1 cellular context compared by ENCODE assay signal in the genomic region with DNA sequence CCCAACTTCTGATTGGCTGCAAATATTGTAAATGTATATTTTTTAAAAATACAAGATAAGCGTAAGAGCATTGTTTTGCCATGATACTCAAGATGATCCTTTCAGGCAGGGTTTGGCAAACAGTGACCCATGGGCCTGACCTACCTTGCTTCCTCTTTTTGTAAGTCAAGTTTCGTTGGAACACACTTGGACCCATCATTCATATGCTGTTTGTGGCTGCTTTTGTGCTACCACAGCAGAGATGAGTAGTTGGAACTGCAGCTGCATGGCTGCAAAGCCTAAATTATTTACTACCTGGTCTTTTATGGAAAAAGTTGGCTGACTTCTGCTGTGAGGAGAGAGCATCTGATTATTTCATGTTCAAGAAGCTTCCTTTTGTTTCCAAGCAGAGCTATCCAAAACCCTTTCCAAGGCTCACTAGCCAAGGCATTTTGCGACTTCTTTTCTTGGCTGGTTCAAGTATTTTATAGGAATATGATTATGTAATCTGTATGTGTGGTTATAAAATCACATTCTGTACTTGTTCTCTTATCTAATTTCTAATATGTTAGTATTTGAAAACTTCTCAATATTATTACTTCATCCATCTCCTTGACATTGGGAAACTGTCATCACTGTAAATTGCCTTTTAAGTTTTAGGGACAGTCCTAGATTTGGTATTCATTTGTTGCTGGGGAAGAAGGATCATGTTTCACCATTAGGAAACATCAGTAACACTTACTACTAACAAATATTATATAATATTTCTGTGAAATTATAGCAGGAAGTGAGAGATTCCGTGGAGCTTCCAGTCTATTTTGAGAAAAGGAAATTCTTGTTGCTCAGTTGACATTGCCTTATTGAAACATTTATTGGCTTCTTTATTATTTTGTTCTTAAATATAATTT.
TF ChIP-seq lines count a peak whose summit lies in the region.

No MANE protein-coding gene starts in this region.

TF ChIP-seq in HepG2, 621 proteins besides CTCF, POLR2A, EP300 and RAD21 (continued from another document):
- TF ChIP-seq NPAS2 (CRISPR knock-in tag; IDR thresholded peaks at IDR 0.05; ENCODE audit: borderline replicate concordance) (no peak), HNRNPL (IDR thresholded peaks at IDR 0.05; ENCODE audit: low read depth, low read length) (no peak), PHF5A (CRISPR knock-in tag; IDR thresholded peaks at IDR 0.05; ENCODE audit: low read depth, unreplicated experiment) (no peak), ZNF33B (CRISPR knock-in tag; IDR thresholded peaks at IDR 0.05) (no peak), ATRX (CRISPR knock-in tag; IDR thresholded peaks at IDR 0.05; ENCODE audit: borderline replicate concordance) (no peak), REL (CRISPR knock-in tag; conservative IDR thresholded peaks at IDR 0.05) (no peak), RFXAP (CRISPR knock-in tag; IDR thresholded peaks at IDR 0.05; ENCODE audit: borderline replicate concordance) (no peak), ZNF101 (CRISPR knock-in tag; IDR thresholded peaks at IDR 0.05; ENCODE audit: borderline replicate concordance, low read depth) (no peak), NCOA1 (CRISPR knock-in tag; IDR thresholded peaks at IDR 0.05) (no peak)
- TF ChIP-seq, protein P1, sequence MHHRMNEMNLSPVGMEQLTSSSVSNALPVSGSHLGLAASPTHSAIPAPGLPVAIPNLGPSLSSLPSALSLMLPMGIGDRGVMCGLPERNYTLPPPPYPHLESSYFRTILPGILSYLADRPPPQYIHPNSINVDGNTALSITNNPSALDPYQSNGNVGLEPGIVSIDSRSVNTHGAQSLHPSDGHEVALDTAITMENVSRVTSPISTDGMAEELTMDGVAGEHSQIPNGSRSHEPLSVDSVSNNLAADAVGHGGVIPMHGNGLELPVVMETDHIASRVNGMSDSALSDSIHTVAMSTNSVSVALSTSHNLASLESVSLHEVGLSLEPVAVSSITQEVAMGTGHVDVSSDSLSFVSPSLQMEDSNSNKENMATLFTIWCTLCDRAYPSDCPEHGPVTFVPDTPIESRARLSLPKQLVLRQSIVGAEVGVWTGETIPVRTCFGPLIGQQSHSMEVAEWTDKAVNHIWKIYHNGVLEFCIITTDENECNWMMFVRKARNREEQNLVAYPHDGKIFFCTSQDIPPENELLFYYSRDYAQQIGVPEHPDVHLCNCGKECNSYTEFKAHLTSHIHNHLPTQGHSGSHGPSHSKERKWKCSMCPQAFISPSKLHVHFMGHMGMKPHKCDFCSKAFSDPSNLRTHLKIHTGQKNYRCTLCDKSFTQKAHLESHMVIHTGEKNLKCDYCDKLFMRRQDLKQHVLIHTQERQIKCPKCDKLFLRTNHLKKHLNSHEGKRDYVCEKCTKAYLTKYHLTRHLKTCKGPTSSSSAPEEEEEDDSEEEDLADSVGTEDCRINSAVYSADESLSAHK (CRISPR knock-in tag; IDR thresholded peaks at IDR 0.05; ENCODE audit: borderline replicate concordance): no peak
- TF ChIP-seq, protein P2, sequence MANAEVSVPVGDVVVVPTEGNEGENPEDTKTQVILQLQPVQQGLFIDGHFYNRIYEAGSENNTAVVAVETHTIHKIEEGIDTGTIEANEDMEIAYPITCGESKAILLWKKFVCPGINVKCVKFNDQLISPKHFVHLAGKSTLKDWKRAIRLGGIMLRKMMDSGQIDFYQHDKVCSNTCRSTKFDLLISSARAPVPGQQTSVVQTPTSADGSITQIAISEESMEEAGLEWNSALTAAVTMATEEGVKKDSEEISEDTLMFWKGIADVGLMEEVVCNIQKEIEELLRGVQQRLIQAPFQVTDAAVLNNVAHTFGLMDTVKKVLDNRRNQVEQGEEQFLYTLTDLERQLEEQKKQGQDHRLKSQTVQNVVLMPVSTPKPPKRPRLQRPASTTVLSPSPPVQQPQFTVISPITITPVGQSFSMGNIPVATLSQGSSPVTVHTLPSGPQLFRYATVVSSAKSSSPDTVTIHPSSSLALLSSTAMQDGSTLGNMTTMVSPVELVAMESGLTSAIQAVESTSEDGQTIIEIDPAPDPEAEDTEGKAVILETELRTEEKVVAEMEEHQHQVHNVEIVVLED (CRISPR knock-in tag; IDR thresholded peaks at IDR 0.05; ENCODE audit: borderline replicate concordance): no peak
- TF ChIP-seq, protein P3, sequence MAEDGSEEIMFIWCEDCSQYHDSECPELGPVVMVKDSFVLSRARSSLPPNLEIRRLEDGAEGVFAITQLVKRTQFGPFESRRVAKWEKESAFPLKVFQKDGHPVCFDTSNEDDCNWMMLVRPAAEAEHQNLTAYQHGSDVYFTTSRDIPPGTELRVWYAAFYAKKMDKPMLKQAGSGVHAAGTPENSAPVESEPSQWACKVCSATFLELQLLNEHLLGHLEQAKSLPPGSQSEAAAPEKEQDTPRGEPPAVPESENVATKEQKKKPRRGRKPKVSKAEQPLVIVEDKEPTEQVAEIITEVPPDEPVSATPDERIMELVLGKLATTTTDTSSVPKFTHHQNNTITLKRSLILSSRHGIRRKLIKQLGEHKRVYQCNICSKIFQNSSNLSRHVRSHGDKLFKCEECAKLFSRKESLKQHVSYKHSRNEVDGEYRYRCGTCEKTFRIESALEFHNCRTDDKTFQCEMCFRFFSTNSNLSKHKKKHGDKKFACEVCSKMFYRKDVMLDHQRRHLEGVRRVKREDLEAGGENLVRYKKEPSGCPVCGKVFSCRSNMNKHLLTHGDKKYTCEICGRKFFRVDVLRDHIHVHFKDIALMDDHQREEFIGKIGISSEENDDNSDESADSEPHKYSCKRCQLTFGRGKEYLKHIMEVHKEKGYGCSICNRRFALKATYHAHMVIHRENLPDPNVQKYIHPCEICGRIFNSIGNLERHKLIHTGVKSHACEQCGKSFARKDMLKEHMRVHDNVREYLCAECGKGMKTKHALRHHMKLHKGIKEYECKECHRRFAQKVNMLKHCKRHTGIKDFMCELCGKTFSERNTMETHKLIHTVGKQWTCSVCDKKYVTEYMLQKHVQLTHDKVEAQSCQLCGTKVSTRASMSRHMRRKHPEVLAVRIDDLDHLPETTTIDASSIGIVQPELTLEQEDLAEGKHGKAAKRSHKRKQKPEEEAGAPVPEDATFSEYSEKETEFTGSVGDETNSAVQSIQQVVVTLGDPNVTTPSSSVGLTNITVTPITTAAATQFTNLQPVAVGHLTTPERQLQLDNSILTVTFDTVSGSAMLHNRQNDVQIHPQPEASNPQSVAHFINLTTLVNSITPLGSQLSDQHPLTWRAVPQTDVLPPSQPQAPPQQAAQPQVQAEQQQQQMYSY (CRISPR knock-in tag; IDR thresholded peaks at IDR 0.05): no peak
